ENCODE assay signal across 8 cellular contexts in the genomic region with DNA sequence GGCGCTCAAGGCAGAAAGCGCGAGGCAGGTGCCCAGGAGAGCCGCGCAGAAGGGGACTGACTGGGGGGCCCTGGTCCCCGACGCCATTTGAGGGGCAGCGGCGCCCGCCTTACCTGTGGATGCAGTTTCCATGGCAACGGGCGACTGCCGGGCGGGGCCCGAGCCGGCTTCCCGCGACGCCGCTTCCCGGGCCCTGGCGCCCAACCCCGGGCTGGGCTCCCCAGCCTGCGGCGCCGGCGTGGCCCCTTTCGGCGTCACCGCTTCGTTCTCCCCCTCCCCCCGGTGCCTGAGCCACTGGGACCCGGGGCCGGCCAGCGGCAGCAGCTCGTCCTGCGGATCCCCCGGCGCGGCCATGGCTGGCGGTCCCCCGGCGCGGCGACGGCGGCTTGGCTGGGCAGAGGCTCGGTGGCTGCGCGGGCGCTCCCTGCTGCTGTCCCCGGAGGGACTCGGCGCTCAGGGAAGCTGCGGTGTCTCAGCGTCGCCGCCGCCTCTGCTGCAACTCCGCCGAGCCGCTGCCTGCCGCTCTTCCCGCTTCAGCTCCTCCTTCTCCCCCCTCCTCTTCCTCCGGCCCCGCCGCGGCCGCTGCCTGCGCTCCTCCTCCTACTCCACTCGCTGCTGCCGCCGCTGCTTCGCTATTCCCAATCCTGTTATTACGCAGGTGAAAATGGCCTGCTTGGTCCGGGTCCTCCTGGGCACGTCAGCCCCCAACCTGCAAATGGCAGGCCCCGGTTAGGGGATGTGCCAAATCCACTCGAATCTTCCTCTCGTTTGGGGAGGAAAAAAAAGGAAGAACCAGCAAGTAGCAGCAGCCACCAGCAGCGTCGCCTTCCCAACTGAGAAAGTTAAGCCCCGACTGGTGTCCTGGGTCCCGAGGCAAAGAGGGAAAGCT. TPM values are rescaled to one million over a fixed set of nuclear protein-coding genes. Genes with fewer than 3 reads are reported as not detected.
A peak's percentile ranks its signal among the peaks of the same experiment; 100 is the strongest.
DNase-seq lines count a peak whose midpoint lies in the region; ATAC-seq and TF ChIP-seq lines count a peak whose summit lies in the region.

A gene with protein sequence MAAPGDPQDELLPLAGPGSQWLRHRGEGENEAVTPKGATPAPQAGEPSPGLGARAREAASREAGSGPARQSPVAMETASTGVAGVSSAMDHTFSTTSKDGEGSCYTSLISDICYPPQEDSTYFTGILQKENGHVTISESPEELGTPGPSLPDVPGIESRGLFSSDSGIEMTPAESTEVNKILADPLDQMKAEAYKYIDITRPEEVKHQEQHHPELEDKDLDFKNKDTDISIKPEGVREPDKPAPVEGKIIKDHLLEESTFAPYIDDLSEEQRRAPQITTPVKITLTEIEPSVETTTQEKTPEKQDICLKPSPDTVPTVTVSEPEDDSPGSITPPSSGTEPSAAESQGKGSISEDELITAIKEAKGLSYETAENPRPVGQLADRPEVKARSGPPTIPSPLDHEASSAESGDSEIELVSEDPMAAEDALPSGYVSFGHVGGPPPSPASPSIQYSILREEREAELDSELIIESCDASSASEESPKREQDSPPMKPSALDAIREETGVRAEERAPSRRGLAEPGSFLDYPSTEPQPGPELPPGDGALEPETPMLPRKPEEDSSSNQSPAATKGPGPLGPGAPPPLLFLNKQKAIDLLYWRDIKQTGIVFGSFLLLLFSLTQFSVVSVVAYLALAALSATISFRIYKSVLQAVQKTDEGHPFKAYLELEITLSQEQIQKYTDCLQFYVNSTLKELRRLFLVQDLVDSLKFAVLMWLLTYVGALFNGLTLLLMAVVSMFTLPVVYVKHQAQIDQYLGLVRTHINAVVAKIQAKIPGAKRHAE (minus strand): TSS at position 500 of the 889 bp plus-strand sequence. CDS start 146 bp downstream, at position 354.

- H3K27me3 Mint-ChIP-seq in activated T-cell treated with anti-CD3 and anti-CD28 coated beads, Interleukin-2, amount 50 U/mL, for 4 hours (ENCODE audit: low read depth), result peaks cover 34% of the 10 kb centered on the region
- H3K27me3 Mint-ChIP-seq in nephron (ENCODE audit: low read depth), result peaks cover 51% of the 10 kb centered on the region

- H3K4me3 ChIP-seq in GM12865 (ENCODE audit: low read depth, low read length), result peak within 1 kb of the TSS; percentile 42

- H3K27ac Mint-ChIP-seq in nephron, result no peak within 1 kb of the TSS

- H3K36me3 Mint-ChIP-seq in activated T-cell treated with anti-CD3 and anti-CD28 coated beads, Interleukin-2, amount 50 U/mL, for 4 hours (ENCODE audit: insufficient read depth), result no peaks in the 10 kb centered on the region
- H3K36me3 Mint-ChIP-seq in nephron (ENCODE audit: low read depth), result no peaks in the 10 kb centered on the region

- H3K4me3 Mint-ChIP-seq in activated T-cell treated with anti-CD3 and anti-CD28 coated beads, Interleukin-2, amount 50 U/mL, for 4 hours, result peak within 1 kb of the TSS; percentile 72
- H3K4me3 Mint-ChIP-seq in nephron, result peak within 1 kb of the TSS; percentile 94 to 98 (median 97)

- H3K9me3 Mint-ChIP-seq in activated T-cell treated with anti-CD3 and anti-CD28 coated beads, Interleukin-2, amount 50 U/mL, for 4 hours, result no peaks in the 10 kb centered on the region
- H3K9me3 Mint-ChIP-seq in nephron, result peaks cover 2% of the 10 kb centered on the region

- ATAC-seq in HG03039 (IDR thresholded peaks at IDR 0.05; ENCODE audit: unreplicated experiment) (peak; percentile 49), HG03439 (IDR thresholded peaks at IDR 0.05; ENCODE audit: unreplicated experiment) (no peak)
- ATAC-seq in activated T-cell treated with anti-CD3 and anti-CD28 coated beads, Interleukin-2, amount 50 U/mL, for 4 hours, result peak; percentile 79

- DNase-seq in 8988T, result peak; percentile 48
- DNase-seq in GM12865 (ENCODE audit: low read depth), result peak; percentile 51
- DNase-seq in NCI-H510A treated with DMSO at 0.1 percent for 48 hours (lab: John Stamatoyannopoulos, UW), result peak; percentile 88
- DNase-seq in activated T-cell treated with anti-CD3 and anti-CD28 coated beads, Interleukin-2, amount 50 U/mL, for 4 hours, result no peak
- peak; percentile 30 for DNase-seq in germinal center (ENCODE audit: low spot score)

- TF ChIP-seq CTCF in GM12865 (IDR thresholded peaks at IDR 0.05; ENCODE audit: insufficient read depth, low read depth, low read length, missing control alignments) (no peak), nephron (IDR thresholded peaks at IDR 0.05; ENCODE audit: unreplicated experiment in 3 of 3) (no peak)

- H3K4me1 Mint-ChIP-seq in activated T-cell treated with anti-CD3 and anti-CD28 coated beads, Interleukin-2, amount 50 U/mL, for 4 hours (ENCODE audit: low read depth), result peaks cover 10% of the 10 kb centered on the region
- H3K4me1 Mint-ChIP-seq in nephron, result peaks cover 5% of the 10 kb centered on the region

RNA-seq across cellular contexts. Expression of the gene that starts here (rescaled TPM):
- total RNA-seq in activated T-cell treated with anti-CD3 and anti-CD28 coated beads, Interleukin-2, amount 50 U/mL, for 4 hours, result not detected

Comparison
In these comparisons a context has a peak if more than half of its experiments do, and no peak if none do; other contexts are left out.
1. Peak in ATAC-seq in activated T-cell treated with anti-CD3 and anti-CD28 coated beads, Interleukin-2, amount 50 U/mL, for 4 hours; RNA of the gene not detected or under 1 TPM.